Comparison of ENCODE assay signal across 28 cellular contexts in genomic region chr9:5876026-5876425, GRCh38. TPM values are rescaled to one million over a fixed set of nuclear protein-coding genes. Genes with fewer than 3 reads are reported as not detected.
DNase-seq lines count a peak whose midpoint lies in the region; ATAC-seq and TF ChIP-seq lines count a peak whose summit lies in the region.
"Had no signal": no experiment of that assay in that cellular context is flagged by ENCODE, and none has a peak within 500 bp of the region (broad histone marks: within the 10 kb centered on the region; RNA-seq: fewer than 3 reads in every experiment).

No MANE protein-coding gene starts in this region.

- CTCF ChIA-PET in activated CD8-positive, alpha-beta T cell treated with anti-CD3 and anti-CD28 coated beads for 36 hours (lab: Charles Lee) = interaction anchor here (0.7 to 1.6 kb wide), 3 partner anchors 10 to 178 kb away, joined by 3 to 5 read pairs (median 4); no protein-coding TSS in a partner anchor

- intact Hi-C loops in activated CD8-positive, alpha-beta T cell treated with anti-CD3 and anti-CD28 coated beads for 36 hours (cut with micrococcal nuclease) = no loop called here
- intact Hi-C loops in activated T-helper 1 cell treated with anti-CD3 and anti-CD28 coated beads, Interleukin-12 subunit alpha, Interleukin-12 subunit beta, Interleukin-2, Interleukin-4 antibody, amounts not matched to agents 30 ng/mL and 10 ng/mL and 1 ng/mL, durations not matched to agents 14 hours and 24 hours and 36 hours (cut with micrococcal nuclease) = no loop called here

- DNase-seq in T-helper 1 cell = no peak
- DNase-seq in activated CD8-positive, alpha-beta T cell treated with anti-CD3 and anti-CD28 coated beads for 36 hours = no peak
- no peak for DNase-seq in HK-2 (ENCODE audit: unreplicated experiment)
- DNase-seq in RPMI8226 = no peak
- DNase-seq in activated T-helper 1 cell treated with anti-CD3 and anti-CD28 coated beads, Interleukin-12 subunit alpha, Interleukin-12 subunit beta, Interleukin-2, Interleukin-4 antibody, amounts not matched to agents 30 ng/mL and 10 ng/mL and 1 ng/mL, durations not matched to agents 14 hours and 24 hours and 36 hours (ENCODE audit: low spot score) = no peak
- DNase-seq: activated CD8-positive, alpha-beta memory T cell treated with anti-CD3 and anti-CD28 coated beads for 24 hours; activated T-cell treated with anti-CD3 and anti-CD28 coated beads, Interleukin-2, amount 50 U/mL, for 24 hours; DND-41; esophagus squamous epithelium; foreskin melanocyte; GOT3; heart right ventricle; left cardiac atrium; NCI-H1436 treated with DMSO at 0.1 percent for 48 hours; NCI-H2107; NCI-H748 treated with DMSO at 0.1 percent for 48 hours; right cardiac atrium; stimulated activated CD4-positive, alpha-beta T cell treated with anti-CD3 and anti-CD28 coated beads, Interleukin-2, amount 100 ng/mL, for 48 hours; substantia nigra had no signal

- ATAC-seq in HG02678 (IDR thresholded peaks at IDR 0.05; ENCODE audit: unreplicated experiment) (peak; percentile 53), GM19452 (IDR thresholded peaks at IDR 0.05; ENCODE audit: unreplicated experiment) (no peak)
- peak; percentile 24 for ATAC-seq in activated CD8-positive, alpha-beta T cell treated with anti-CD3 and anti-CD28 coated beads for 36 hours
- ATAC-seq: heart right ventricle, left cardiac atrium, right cardiac atrium had no signal

- H3K4me3 Mint-ChIP-seq in T-helper 1 cell treated with Interleukin-12 subunit alpha and Interleukin-12 subunit beta and Interleukin-4 antibody, amounts not matched to agents 30 μg/mL and 1 μg/mL, for 36 hours = no peak overlapping the region
- H3K4me3 Mint-ChIP-seq in activated CD8-positive, alpha-beta T cell treated with anti-CD3 and anti-CD28 coated beads for 36 hours = no peak overlapping the region
- H3K4me3 Mint-ChIP-seq in activated T-helper 1 cell treated with anti-CD3 and anti-CD28 coated beads, Interleukin-12 subunit alpha, Interleukin-12 subunit beta, Interleukin-2, Interleukin-4 antibody, amounts not matched to agents 30 ng/mL and 10 ng/mL and 1 ng/mL, durations not matched to agents 14 hours and 24 hours and 36 hours = no peak overlapping the region
- H3K4me3 Mint-ChIP-seq: activated T-cell treated with anti-CD3 and anti-CD28 coated beads, Interleukin-2, amount 50 U/mL, for 24 hours; CD14-positive monocyte; neural crest cell had no signal

- H3K9me3 Mint-ChIP-seq in T-helper 1 cell treated with Interleukin-12 subunit alpha and Interleukin-12 subunit beta and Interleukin-4 antibody, amounts not matched to agents 30 μg/mL and 1 μg/mL, for 36 hours = no peaks in the 10 kb centered on the region
- H3K9me3 Mint-ChIP-seq in activated CD8-positive, alpha-beta T cell treated with anti-CD3 and anti-CD28 coated beads for 36 hours = no peaks in the 10 kb centered on the region
- H3K9me3 Mint-ChIP-seq in activated T-helper 1 cell treated with anti-CD3 and anti-CD28 coated beads, Interleukin-12 subunit alpha, Interleukin-12 subunit beta, Interleukin-2, Interleukin-4 antibody, amounts not matched to agents 30 ng/mL and 10 ng/mL and 1 ng/mL, durations not matched to agents 14 hours and 24 hours and 36 hours = peaks cover 6% of the 10 kb centered on the region
- H3K9me3 Mint-ChIP-seq: activated T-cell treated with anti-CD3 and anti-CD28 coated beads, Interleukin-2, amount 50 U/mL, for 24 hours; CD14-positive monocyte; neural crest cell had no signal

- POLR2A ChIA-PET in activated CD8-positive, alpha-beta T cell treated with anti-CD3 and anti-CD28 coated beads for 36 hours (lab: Charles Lee) = no interaction called here

- H3K4me1 Mint-ChIP-seq in T-helper 1 cell treated with Interleukin-12 subunit alpha and Interleukin-12 subunit beta and Interleukin-4 antibody, amounts not matched to agents 30 μg/mL and 1 μg/mL, for 36 hours (ENCODE audit: low read depth) = peaks cover 29% of the 10 kb centered on the region
- peaks cover 8% of the 10 kb centered on the region for H3K4me1 Mint-ChIP-seq in activated CD8-positive, alpha-beta T cell treated with anti-CD3 and anti-CD28 coated beads for 36 hours (ENCODE audit: low read depth)
- H3K4me1 Mint-ChIP-seq in activated T-helper 1 cell treated with anti-CD3 and anti-CD28 coated beads, Interleukin-12 subunit alpha, Interleukin-12 subunit beta, Interleukin-2, Interleukin-4 antibody, amounts not matched to agents 30 ng/mL and 10 ng/mL and 1 ng/mL, durations not matched to agents 14 hours and 24 hours and 36 hours (ENCODE audit: low read depth) = peaks cover 44% of the 10 kb centered on the region
- H3K4me1 Mint-ChIP-seq: CD14-positive monocyte, neural crest cell had no signal

- peak overlapping the region; percentile 21 for H3K27ac Mint-ChIP-seq in T-helper 1 cell treated with Interleukin-12 subunit alpha and Interleukin-12 subunit beta and Interleukin-4 antibody, amounts not matched to agents 30 μg/mL and 1 μg/mL, for 36 hours
- H3K27ac Mint-ChIP-seq in activated CD8-positive, alpha-beta T cell treated with anti-CD3 and anti-CD28 coated beads for 36 hours = no peak overlapping the region
- H3K27ac Mint-ChIP-seq in activated T-helper 1 cell treated with anti-CD3 and anti-CD28 coated beads, Interleukin-12 subunit alpha, Interleukin-12 subunit beta, Interleukin-2, Interleukin-4 antibody, amounts not matched to agents 30 ng/mL and 10 ng/mL and 1 ng/mL, durations not matched to agents 14 hours and 24 hours and 36 hours = no peak overlapping the region
- H3K27ac Mint-ChIP-seq: activated T-cell treated with anti-CD3 and anti-CD28 coated beads, Interleukin-2, amount 50 U/mL, for 24 hours; CD14-positive monocyte had no signal

- TF ChIP-seq CTCF in activated CD8-positive, alpha-beta T cell treated with anti-CD3 and anti-CD28 coated beads for 36 hours (IDR thresholded peaks at IDR 0.05) = no peak

- H3K36me3 Mint-ChIP-seq in T-helper 1 cell treated with Interleukin-12 subunit alpha and Interleukin-12 subunit beta and Interleukin-4 antibody, amounts not matched to agents 30 μg/mL and 1 μg/mL, for 36 hours (ENCODE audit: low read depth) = peaks cover 21% of the 10 kb centered on the region
- no peaks in the 10 kb centered on the region for H3K36me3 Mint-ChIP-seq in activated CD8-positive, alpha-beta T cell treated with anti-CD3 and anti-CD28 coated beads for 36 hours (ENCODE audit: low read depth)
- peaks cover 14% of the 10 kb centered on the region for H3K36me3 Mint-ChIP-seq in activated T-helper 1 cell treated with anti-CD3 and anti-CD28 coated beads, Interleukin-12 subunit alpha, Interleukin-12 subunit beta, Interleukin-2, Interleukin-4 antibody, amounts not matched to agents 30 ng/mL and 10 ng/mL and 1 ng/mL, durations not matched to agents 14 hours and 24 hours and 36 hours (ENCODE audit: low read depth)
- H3K36me3 Mint-ChIP-seq: CD14-positive monocyte had no signal

- H3K27me3 Mint-ChIP-seq in T-helper 1 cell treated with Interleukin-12 subunit alpha and Interleukin-12 subunit beta and Interleukin-4 antibody, amounts not matched to agents 30 μg/mL and 1 μg/mL, for 36 hours (ENCODE audit: low read depth) = no peaks in the 10 kb centered on the region
- no peaks in the 10 kb centered on the region for H3K27me3 Mint-ChIP-seq in activated CD8-positive, alpha-beta T cell treated with anti-CD3 and anti-CD28 coated beads for 36 hours
- no peaks in the 10 kb centered on the region for H3K27me3 Mint-ChIP-seq in activated T-helper 1 cell treated with anti-CD3 and anti-CD28 coated beads, Interleukin-12 subunit alpha, Interleukin-12 subunit beta, Interleukin-2, Interleukin-4 antibody, amounts not matched to agents 30 ng/mL and 10 ng/mL and 1 ng/mL, durations not matched to agents 14 hours and 24 hours and 36 hours (ENCODE audit: insufficient read depth)
- H3K27me3 Mint-ChIP-seq: activated T-cell treated with anti-CD3 and anti-CD28 coated beads, Interleukin-2, amount 50 U/mL, for 24 hours had no signal

RNA-seq across cellular contexts. Expression of gene MLANA, which starts 14.7 kb away (rescaled TPM):
- not detected for total RNA-seq in activated CD8-positive, alpha-beta T cell treated with anti-CD3 and anti-CD28 coated beads for 36 hours
- total RNA-seq in activated T-helper 1 cell treated with anti-CD3 and anti-CD28 coated beads, Interleukin-12 subunit alpha, Interleukin-12 subunit beta, Interleukin-2, Interleukin-4 antibody, amounts not matched to agents 30 ng/mL and 10 ng/mL and 1 ng/mL, durations not matched to agents 14 hours and 24 hours and 36 hours = not detected in 2 replicates
- total RNA-seq: dermis microvascular lymphatic vessel endothelial cell; esophagus squamous epithelium; heart right ventricle; left cardiac atrium; mammary epithelial cell; neural crest cell; right cardiac atrium; T-helper 1 cell treated with Interleukin-12 subunit alpha and Interleukin-12 subunit beta and Interleukin-4 antibody, amounts not matched to agents 30 ng/mL and 1 ng/mL, for 36 hours; ureter had no signal

RNA-seq across cellular contexts. Expression of gene ERMP1, which starts 43.1 kb away (rescaled TPM):
- 10 to 100 TPM; 14.7 to 15.9 TPM for total RNA-seq in activated CD8-positive, alpha-beta T cell treated with anti-CD3 and anti-CD28 coated beads for 36 hours
- 23.1 and 24.1 TPM in 2 replicates for total RNA-seq in activated T-helper 1 cell treated with anti-CD3 and anti-CD28 coated beads, Interleukin-12 subunit alpha, Interleukin-12 subunit beta, Interleukin-2, Interleukin-4 antibody, amounts not matched to agents 30 ng/mL and 10 ng/mL and 1 ng/mL, durations not matched to agents 14 hours and 24 hours and 36 hours
